22 cellular contexts compared by ENCODE assay signal in genomic region chr1:197994907-197995407, GRCh38.
DNase-seq lines count a peak whose midpoint lies in the region; ATAC-seq, FAIRE-seq and TF ChIP-seq lines count a peak whose summit lies in the region.
"Had no signal": no experiment of that assay in that cellular context is flagged by ENCODE, and none has a peak within 500 bp of the region (broad histone marks: within the 10 kb centered on the region; RNA-seq: fewer than 3 reads in every experiment).

No MANE protein-coding gene starts in this region.

- intact Hi-C loops in K562 (cut with micrococcal nuclease), result loop anchor here (2.0 to 10.0 kb wide), 7 partner anchors 56 to 647 kb away; partner anchors contain the start of genes DENND1B and NEK7
- intact Hi-C loops in CD4-positive, alpha-beta T cell (cut with DNase I, micrococcal nuclease), result loop anchor here in 1 of 2 experiments (10.0 kb wide), 1 partner anchor 60 kb away; no protein-coding TSS in a partner anchor

- H3K4me1 ChIP-seq in K562 (replicated peaks in 1 of 2; ENCODE audit: control insufficient read depth in 2 of 2, insufficient read depth in 2 of 2, low read length in 2 of 2), result no peaks in the 10 kb centered on the region
- H3K4me1 ChIP-seq: SJSA1 had no signal

- DNase-seq in HuH-7.5 (ENCODE audit: low spot score) (peak; percentile 8), K562 (ENCODE audit: extremely low read depth in 1 of 4, low spot score in 3 of 4) (peak in 2 of 4 experiments; percentile 10 to 34), left kidney (ENCODE audit: low read depth, low spot score) (peak; percentile 11), renal cortical epithelial cell (ENCODE audit: low read depth) (peak; percentile 92), middle frontal gyrus (ENCODE audit: extremely low spot score, low spot score) (no peak)
- no peak for DNase-seq in CD4-positive, alpha-beta T cell
- no peak for DNase-seq in activated CD8-positive, alpha-beta T cell treated with anti-CD3 and anti-CD28 coated beads, Interleukin-2, amount 10 ng/mL, durations not matched to agents 7 days and 5 days
- DNase-seq: activated CD8-positive, alpha-beta T cell treated with anti-CD3 and anti-CD28 coated beads for 36 hours; AML-193; EL; foreskin fibroblast; GM23248; Karpas-422; left colon; NCI-H1092 treated with DMSO at 0.1 percent for 48 hours; NCI-H2107; WERI-Rb-1 had no signal

- H3K4me1 Mint-ChIP-seq in CD4-positive, alpha-beta T cell (ENCODE audit: low read depth), result no peaks in the 10 kb centered on the region
- H3K4me1 Mint-ChIP-seq in activated CD8-positive, alpha-beta T cell treated with anti-CD3 and anti-CD28 coated beads, Interleukin-2, amount 10 ng/mL, durations not matched to agents 7 days and 5 days (ENCODE audit: low read depth), result no peaks in the 10 kb centered on the region

- peak overlapping the region; percentile 41 for H3K4me3 ChIP-seq in K562
- H3K4me3 ChIP-seq: GM23248, SJSA1 had no signal

- H3K36me3 ChIP-seq in K562 (ENCODE audit: control insufficient read depth, insufficient read depth, low read length), result peaks cover 12% of the 10 kb centered on the region; the same call in 1 of the 3 replicates
- H3K36me3 ChIP-seq: SJSA1, WERI-Rb-1 had no signal

- no peaks in the 10 kb centered on the region for H4K20me1 ChIP-seq in K562 (replicated peaks; ENCODE audit: control insufficient read depth, insufficient read depth, low read length)

- no peak for FAIRE-seq in K562 (lab: Jason Lieb, UNC)
- FAIRE-seq: colon had no signal

- TF ChIP-seq CTCF in K562 (IDR thresholded peaks at IDR 0.05 in 2 of 3, conservative IDR thresholded peaks at IDR 0.05 in 1 of 3; ENCODE audit: insufficient read depth in 2 of 3, low read depth in 1 of 3, low read length in 3 of 3), result no peak
- TF ChIP-seq CTCF in CD4-positive, alpha-beta T cell (IDR thresholded peaks at IDR 0.05), result no peak

- H3K79me2 ChIP-seq in K562 (ENCODE audit: control insufficient read depth, insufficient read depth, low read length), result peaks cover 25% of the 10 kb centered on the region

- TSS peak; percentile 67 for BruUV-seq in K562 (replicated peaks; lab: Mats Ljungman, UMichigan)

- no peak overlapping the region for H3K4me3 Mint-ChIP-seq in CD4-positive, alpha-beta T cell
- no peak overlapping the region for H3K4me3 Mint-ChIP-seq in activated CD8-positive, alpha-beta T cell treated with anti-CD3 and anti-CD28 coated beads, Interleukin-2, amount 10 ng/mL, durations not matched to agents 7 days and 5 days
- H3K4me3 Mint-ChIP-seq: activated CD8-positive, alpha-beta T cell treated with anti-CD3 and anti-CD28 coated beads for 36 hours; stimulated activated naive CD8-positive, alpha-beta T cell treated with anti-CD3 and anti-CD28 coated beads, Interleukin-15, Interleukin-2, amounts not matched to agents 100 ng/mL and 50 ng/mL, for 24 hours had no signal

- peaks cover 4% of the 10 kb centered on the region for H3K27me3 Mint-ChIP-seq in CD4-positive, alpha-beta T cell
- H3K27me3 Mint-ChIP-seq in activated CD8-positive, alpha-beta T cell treated with anti-CD3 and anti-CD28 coated beads, Interleukin-2, amount 10 ng/mL, durations not matched to agents 7 days and 5 days (ENCODE audit: low read depth), result peaks cover 2% of the 10 kb centered on the region
- H3K27me3 Mint-ChIP-seq: activated CD8-positive, alpha-beta T cell treated with anti-CD3 and anti-CD28 coated beads for 36 hours had no signal

- H3K9ac ChIP-seq in K562 (ENCODE audit: insufficient read depth in 1 of 2, low read depth in 2 of 2, low read length in 2 of 2), result peak overlapping the region; percentile 75 to 77
- H3K9ac ChIP-seq: GM23248 had no signal

- in situ Hi-C loops in K562 (cut with MboI), result no loop called here

- ATAC-seq in K562 (peak; percentile 78), GM18907 (IDR thresholded peaks at IDR 0.05; ENCODE audit: unreplicated experiment) (no peak)
- ATAC-seq in CD4-positive, alpha-beta T cell (ENCODE audit: poor library complexity), result no peak
- no peak for ATAC-seq in activated CD8-positive, alpha-beta T cell treated with anti-CD3 and anti-CD28 coated beads, Interleukin-2, amount 10 ng/mL, durations not matched to agents 7 days and 5 days
- ATAC-seq: activated CD8-positive, alpha-beta T cell treated with anti-CD3 and anti-CD28 coated beads for 36 hours; activated naive CD4-positive, alpha-beta T cell treated with anti-CD3 and anti-CD28 coated beads, Interleukin-2, amount 50 U/mL, for 72 hours; left colon had no signal

- no peaks in the 10 kb centered on the region for H3K27me3 ChIP-seq in K562 (ENCODE audit: control insufficient read depth in 2 of 2, insufficient read depth in 2 of 2, low read length in 2 of 2)
- H3K27me3 ChIP-seq in CD4-positive, alpha-beta T cell (ENCODE audit: control insufficient read depth, insufficient read depth, low read length), result no peaks in the 10 kb centered on the region
- H3K27me3 ChIP-seq: SJSA1 had no signal

- H3K9me3 Mint-ChIP-seq in CD4-positive, alpha-beta T cell, result no peaks in the 10 kb centered on the region
- no peaks in the 10 kb centered on the region for H3K9me3 Mint-ChIP-seq in activated CD8-positive, alpha-beta T cell treated with anti-CD3 and anti-CD28 coated beads, Interleukin-2, amount 10 ng/mL, durations not matched to agents 7 days and 5 days (ENCODE audit: insufficient read depth)
- H3K9me3 Mint-ChIP-seq: activated CD8-positive, alpha-beta T cell treated with anti-CD3 and anti-CD28 coated beads for 36 hours; activated naive CD4-positive, alpha-beta T cell treated with anti-CD3 and anti-CD28 coated beads, Interleukin-2, amount 50 U/mL, for 72 hours; stimulated activated naive CD8-positive, alpha-beta T cell treated with anti-CD3 and anti-CD28 coated beads, Interleukin-15, Interleukin-2, amounts not matched to agents 100 ng/mL and 50 ng/mL, for 24 hours had no signal

- 5% methylated on average over 7 of the region's 7 CpGs for WGBS in K562 (ENCODE audit: insufficient coverage, low coverage, missing lambda C conversion rate)

- H3K9me3 ChIP-seq in K562 (replicated peaks; ENCODE audit: control insufficient read depth, insufficient read depth, low read depth, low read length), result no peaks in the 10 kb centered on the region
- H3K9me3 ChIP-seq in CD4-positive, alpha-beta T cell (ENCODE audit: control insufficient read depth, low read length), result no peaks in the 10 kb centered on the region
- H3K9me3 ChIP-seq: SJSA1 had no signal

- CTCF ChIA-PET in K562 (lab: Yijun Ruan, JAX; ENCODE audit: low intra/inter-chr PET ratio), result no interaction called here
- CTCF ChIA-PET in CD4-positive, alpha-beta T cell (lab: Charles Lee), result no interaction called here
- CTCF ChIA-PET in activated CD8-positive, alpha-beta T cell treated with anti-CD3 and anti-CD28 coated beads, Interleukin-2, amount 10 ng/mL, durations not matched to agents 7 days and 5 days (lab: Charles Lee), result interaction anchor here (1.3 kb wide), 1 partner anchor 9 kb away, joined by 3 read pairs; no protein-coding TSS in a partner anchor

- POLR2A ChIA-PET in K562 (lab: Yijun Ruan, JAX), result interaction anchor here (0.5 to 1.4 kb wide), 10 partner anchors 9 to 457 kb away, joined by 3 to 8 read pairs (median 4); no protein-coding TSS in a partner anchor
- POLR2A ChIA-PET in CD4-positive, alpha-beta T cell (lab: Charles Lee), result no interaction called here
- POLR2A ChIA-PET in activated CD8-positive, alpha-beta T cell treated with anti-CD3 and anti-CD28 coated beads, Interleukin-2, amount 10 ng/mL, durations not matched to agents 7 days and 5 days (lab: Charles Lee), result no interaction called here

- no peaks in the 10 kb centered on the region for H3K36me3 Mint-ChIP-seq in CD4-positive, alpha-beta T cell (ENCODE audit: low read depth)
- H3K36me3 Mint-ChIP-seq in activated CD8-positive, alpha-beta T cell treated with anti-CD3 and anti-CD28 coated beads, Interleukin-2, amount 10 ng/mL, durations not matched to agents 7 days and 5 days (ENCODE audit: low read depth), result no peaks in the 10 kb centered on the region
- H3K36me3 Mint-ChIP-seq: activated naive CD4-positive, alpha-beta T cell treated with anti-CD3 and anti-CD28 coated beads, Interleukin-2, amount 50 U/mL, for 72 hours had no signal

- peak overlapping the region; percentile 73 for H3K27ac ChIP-seq in K562 (ENCODE audit: extremely low read depth, low read depth, low read length)
- no peak overlapping the region for H3K27ac ChIP-seq in CD4-positive, alpha-beta T cell (ENCODE audit: low read depth, low read length)
- H3K27ac ChIP-seq: GM23248, SJSA1, WERI-Rb-1 had no signal

- peak; percentile 67; the same call in 1 of the 2 replicates for TF ChIP-seq EP300 in K562 (IDR thresholded peaks at IDR 0.05; ENCODE audit: low read length)

- no peak overlapping the region for H3K27ac Mint-ChIP-seq in CD4-positive, alpha-beta T cell
- H3K27ac Mint-ChIP-seq in activated CD8-positive, alpha-beta T cell treated with anti-CD3 and anti-CD28 coated beads, Interleukin-2, amount 10 ng/mL, durations not matched to agents 7 days and 5 days, result no peak overlapping the region
- H3K27ac Mint-ChIP-seq: activated CD8-positive, alpha-beta T cell treated with anti-CD3 and anti-CD28 coated beads for 36 hours; stimulated activated naive CD8-positive, alpha-beta T cell treated with anti-CD3 and anti-CD28 coated beads, Interleukin-15, Interleukin-2, amounts not matched to agents 100 ng/mL and 50 ng/mL, for 24 hours had no signal

- peak overlapping the region; percentile 82 for H2AFZ ChIP-seq in K562 (ENCODE audit: low read depth, low read length)
- H2AFZ ChIP-seq: GM23248 had no signal

- no peak for TF ChIP-seq RAD21 in K562 (CRISPR knock-in tag; conservative IDR thresholded peaks at IDR 0.05 in 1 of 2, IDR thresholded peaks at IDR 0.05 in 1 of 2)

- TF ChIP-seq POLR2A in K562 (conservative IDR thresholded peaks at IDR 0.05), result no peak

- no peaks in the 10 kb centered on the region for H3K9me1 ChIP-seq in K562 (ENCODE audit: control insufficient read depth, insufficient read depth, low read length)

- peak overlapping the region; percentile 79 for H3K4me2 ChIP-seq in K562 (ENCODE audit: insufficient read depth, low read length)

TF ChIP-seq in K562, 482 proteins besides CTCF, POLR2A, EP300 and RAD21 (continues in another document):
- TF ChIP-seq NRF1 (conservative IDR thresholded peaks at IDR 0.05 in 1 of 2, IDR thresholded peaks at IDR 0.05 in 1 of 2) (0 out of 4 replicates have a peak, but pooled peaks of 1 of the 2 experiments have one; percentile 8), RFX1 (IDR thresholded peaks at IDR 0.05) (peak; percentile 17; the same call in 1 of the 2 replicates), RNF2 (IDR thresholded peaks at IDR 0.05) (peak; percentile 18; the same call in 1 of the 2 replicates), ELF4 (CRISPR knock-in tag; IDR thresholded peaks at IDR 0.05) (0 out of 2 replicates have a peak, but pooled peaks have one; percentile 4), TOE1 (IDR thresholded peaks at IDR 0.05; ENCODE audit: borderline replicate concordance) (0 out of 2 replicates have a peak, but pooled peaks have one; percentile 21), TOE1 (CRISPR knock-in tag; IDR thresholded peaks at IDR 0.05; ENCODE audit: borderline replicate concordance, low read depth) (no peak)

Comparison
In these comparisons a context has a peak if more than half of its experiments do, and no peak if none do; other contexts are left out.
1. DNase-seq: peak in HuH-7.5 (single experiment), left kidney (single experiment) and renal cortical epithelial cell (single experiment); none in CD4-positive, alpha-beta T cell (0 of 10), middle frontal gyrus (single experiment) and activated CD8-positive, alpha-beta T cell treated with anti-CD3 and anti-CD28 coated beads, Interleukin-2, amount 10 ng/mL, durations not matched to agents 7 days and 5 days (single experiment).